In genomic region chr1:12464627-12465056, GRCh38 we compare ENCODE assay signal across 10 cellular contexts.
DNase-seq lines count a peak whose midpoint lies in the region; ATAC-seq and TF ChIP-seq lines count a peak whose summit lies in the region.
"Had no signal": no experiment of that assay in that cellular context is flagged by ENCODE, and none has a peak within 500 bp of the region (broad histone marks: within the 10 kb centered on the region; RNA-seq: fewer than 3 reads in every experiment).

No MANE protein-coding gene starts in this region.

- ATAC-seq in HCT116 (no peak), left colon (peak; percentile 24), HG02840 (IDR thresholded peaks at IDR 0.05; ENCODE audit: low FRiP score, unreplicated experiment) (no peak)

- H3K27ac ChIP-seq in HCT116 (ENCODE audit: low read depth, low read length) (no peak overlapping the region), brain microvascular endothelial cell (peak overlapping the region; percentile 94)
- H3K27ac ChIP-seq: VCaP had no signal

- no peak for TF ChIP-seq RAD21 in HCT116 (IDR thresholded peaks at IDR 0.05; ENCODE audit: low read depth)

- no peaks in the 10 kb centered on the region for H4K20me1 ChIP-seq in HCT116 (ENCODE audit: insufficient read depth)

- CTCF ChIA-PET in HCT116 (lab: Charles Lee), result no interaction called here

- no peak for TF ChIP-seq POLR2A in HCT116 (IDR thresholded peaks at IDR 0.05; ENCODE audit: borderline replicate concordance, extremely low read depth, insufficient read depth, insufficient read length)

- intact Hi-C loops in HCT116 (cut with micrococcal nuclease), result no loop called here
- intact Hi-C loops in left colon (cut with DNase I, micrococcal nuclease), result no loop called here

- no peaks in the 10 kb centered on the region for H3K9me3 ChIP-seq in HCT116 (ENCODE audit: control insufficient read depth in 1 of 2, insufficient read depth in 1 of 2, low read depth in 1 of 2, low read length in 2 of 2)

- no TSS peak for BruUV-seq in HCT116 (replicated peaks; lab: Mats Ljungman, UMichigan)

- H3K27me3 ChIP-seq in HCT116 (ENCODE audit: insufficient read depth, low read length) (no peaks in the 10 kb centered on the region), brain microvascular endothelial cell (replicated peaks) (no peaks in the 10 kb centered on the region)

- H3K4me3 ChIP-seq in HCT116 (replicated peaks in 1 of 2; ENCODE audit: low read depth in 1 of 2, low read length in 2 of 2) (no peak overlapping the region), brain microvascular endothelial cell (ENCODE audit: low read depth, low read length) (no peak overlapping the region)

- TF ChIP-seq CTCF in HCT116 (IDR thresholded peaks at IDR 0.05 in 2 of 3, conservative IDR thresholded peaks at IDR 0.05 in 1 of 3; ENCODE audit: borderline replicate concordance in 1 of 3, insufficient read depth in 1 of 3, low read depth in 2 of 3, low read length in 2 of 3), result no peak
- TF ChIP-seq CTCF in brain microvascular endothelial cell (IDR thresholded peaks at IDR 0.05; ENCODE audit: low read depth, low read length, missing control alignments), result no peak

- no peaks in the 10 kb centered on the region for H3K79me2 ChIP-seq in HCT116 (ENCODE audit: insufficient read depth, low read length)

- peaks cover 19 to 33% of the 10 kb centered on the region in 2 experiments for H3K4me1 ChIP-seq in HCT116 (ENCODE audit: control insufficient read depth in 1 of 2, insufficient read depth in 2 of 2, low read length in 2 of 2)

- in situ Hi-C loops in brain microvascular endothelial cell (cut with HindIII; ENCODE audit: low pct_ligation_motif_present, low sequenced_read_pairs), result no loop called here

- RAD21 ChIA-PET in HCT116 (lab: Charles Lee; ENCODE audit: low non-redundant PET in 1 of 2, low total read pairs in 2 of 2, uncharacterized antibody in 2 of 2, unreplicated experiment in 2 of 2), result no interaction called here

- H3K36me3 ChIP-seq in HCT116 (ENCODE audit: control insufficient read depth in 1 of 2, insufficient read depth in 2 of 2, low read length in 2 of 2) (no peaks in the 10 kb centered on the region), brain microvascular endothelial cell (replicated peaks) (peaks cover 5% of the 10 kb centered on the region)

- DNase-seq in HCT116 (ENCODE audit: low read depth, low spot score) (no peak), brain microvascular endothelial cell (peak; percentile 97), left colon (peak in 1 of 2 donors; percentile 35), stromal cell of bone marrow (ENCODE audit: low read depth) (peak; percentile 81), NCI-H1417 (lab: John Stamatoyannopoulos, UW) (no peak), anterior cingulate cortex (lab: John Stamatoyannopoulos, UW) (no peak), ureter (ENCODE audit: low spot score) (no peak)
- DNase-seq: activated gamma-delta T cell had no signal

- no peak overlapping the region for H3K9ac ChIP-seq in HCT116 (ENCODE audit: low read length)

- POLR2A ChIA-PET in HCT116 (lab: Charles Lee), result no interaction called here

- H2AFZ ChIP-seq in HCT116 (ENCODE audit: low read depth, low read length, poor library complexity, severe bottlenecking), result no peak overlapping the region

- H3K4me2 ChIP-seq in HCT116 (ENCODE audit: low read length), result 0 out of 2 replicates have a peak overlapping the region, but pooled peaks have one; percentile 12

- no peaks in the 10 kb centered on the region for H3K9me2 ChIP-seq in HCT116 (ENCODE audit: insufficient read depth)

TF ChIP-seq in HCT116, 20 proteins besides CTCF, POLR2A, EP300 and RAD21:
- no peak for TF ChIP-seq MAX (IDR thresholded peaks at IDR 0.05)
- TF ChIP-seq SRF (IDR thresholded peaks at IDR 0.05; ENCODE audit: low read depth), result no peak
- TF ChIP-seq EZH2 (IDR thresholded peaks at IDR 0.05), result no peak
- TF ChIP-seq SIN3A (IDR thresholded peaks at IDR 0.05; ENCODE audit: low read depth), result no peak
- no peak for TF ChIP-seq ZBTB33 (IDR thresholded peaks at IDR 0.05; ENCODE audit: extremely low read depth, insufficient replicate concordance, low read length)
- no peak for TF ChIP-seq CBX3 (IDR thresholded peaks at IDR 0.05; ENCODE audit: low read depth)
- no peak for TF ChIP-seq JUND (IDR thresholded peaks at IDR 0.05)
- TF ChIP-seq YY1 (IDR thresholded peaks at IDR 0.05; ENCODE audit: extremely low read depth, insufficient replicate concordance, low read depth, low read length), result no peak
- no peak for TF ChIP-seq EZH2phosphoT487 (IDR thresholded peaks at IDR 0.05; ENCODE audit: borderline replicate concordance)
- no peak for TF ChIP-seq ATF3 (IDR thresholded peaks at IDR 0.05)
- no peak for TF ChIP-seq REST (IDR thresholded peaks at IDR 0.05; ENCODE audit: low read depth)
- no peak for TF ChIP-seq EGR1 (IDR thresholded peaks at IDR 0.05; ENCODE audit: low read depth)
- TF ChIP-seq POLR2AphosphoS5 (IDR thresholded peaks at IDR 0.05; ENCODE audit: low read depth, low read length), result no peak
- no peak for TF ChIP-seq ZFX (IDR thresholded peaks at IDR 0.05)
- TF ChIP-seq ZNF274 (IDR thresholded peaks at IDR 0.05; ENCODE audit: low read depth, low read length), result no peak
- TF ChIP-seq ELF1 (IDR thresholded peaks at IDR 0.05; ENCODE audit: borderline replicate concordance, low read depth), result no peak
- no peak for TF ChIP-seq CEBPB (IDR thresholded peaks at IDR 0.05; ENCODE audit: low read depth)
- TF ChIP-seq FOSL1 (IDR thresholded peaks at IDR 0.05; ENCODE audit: low read depth), result no peak
- TF ChIP-seq TCF7L2 (IDR thresholded peaks at IDR 0.05; ENCODE audit: borderline replicate concordance, extremely low read depth, insufficient read depth, insufficient read length), result no peak
- TF ChIP-seq SP1 (IDR thresholded peaks at IDR 0.05; ENCODE audit: low read depth), result no peak

Comparison
In these comparisons a context has a peak if more than half of its experiments do, and no peak if none do; other contexts are left out.
1. DNase-seq: peak in brain microvascular endothelial cell (single experiment) and stromal cell of bone marrow (single experiment); none in HCT116 (single experiment), NCI-H1417 (0 of 3), anterior cingulate cortex (0 of 58) and ureter (single experiment).